1 cellular context compared by ENCODE assay signal in genomic region chr9:105257767-105258166, GRCh38.
TF ChIP-seq lines count a peak whose summit lies in the region.

No MANE protein-coding gene starts in this region.

TF ChIP-seq in GM23338, 12 proteins besides CTCF, POLR2A, EP300 and RAD21 (continued from another document):
- TF ChIP-seq, protein P1, sequence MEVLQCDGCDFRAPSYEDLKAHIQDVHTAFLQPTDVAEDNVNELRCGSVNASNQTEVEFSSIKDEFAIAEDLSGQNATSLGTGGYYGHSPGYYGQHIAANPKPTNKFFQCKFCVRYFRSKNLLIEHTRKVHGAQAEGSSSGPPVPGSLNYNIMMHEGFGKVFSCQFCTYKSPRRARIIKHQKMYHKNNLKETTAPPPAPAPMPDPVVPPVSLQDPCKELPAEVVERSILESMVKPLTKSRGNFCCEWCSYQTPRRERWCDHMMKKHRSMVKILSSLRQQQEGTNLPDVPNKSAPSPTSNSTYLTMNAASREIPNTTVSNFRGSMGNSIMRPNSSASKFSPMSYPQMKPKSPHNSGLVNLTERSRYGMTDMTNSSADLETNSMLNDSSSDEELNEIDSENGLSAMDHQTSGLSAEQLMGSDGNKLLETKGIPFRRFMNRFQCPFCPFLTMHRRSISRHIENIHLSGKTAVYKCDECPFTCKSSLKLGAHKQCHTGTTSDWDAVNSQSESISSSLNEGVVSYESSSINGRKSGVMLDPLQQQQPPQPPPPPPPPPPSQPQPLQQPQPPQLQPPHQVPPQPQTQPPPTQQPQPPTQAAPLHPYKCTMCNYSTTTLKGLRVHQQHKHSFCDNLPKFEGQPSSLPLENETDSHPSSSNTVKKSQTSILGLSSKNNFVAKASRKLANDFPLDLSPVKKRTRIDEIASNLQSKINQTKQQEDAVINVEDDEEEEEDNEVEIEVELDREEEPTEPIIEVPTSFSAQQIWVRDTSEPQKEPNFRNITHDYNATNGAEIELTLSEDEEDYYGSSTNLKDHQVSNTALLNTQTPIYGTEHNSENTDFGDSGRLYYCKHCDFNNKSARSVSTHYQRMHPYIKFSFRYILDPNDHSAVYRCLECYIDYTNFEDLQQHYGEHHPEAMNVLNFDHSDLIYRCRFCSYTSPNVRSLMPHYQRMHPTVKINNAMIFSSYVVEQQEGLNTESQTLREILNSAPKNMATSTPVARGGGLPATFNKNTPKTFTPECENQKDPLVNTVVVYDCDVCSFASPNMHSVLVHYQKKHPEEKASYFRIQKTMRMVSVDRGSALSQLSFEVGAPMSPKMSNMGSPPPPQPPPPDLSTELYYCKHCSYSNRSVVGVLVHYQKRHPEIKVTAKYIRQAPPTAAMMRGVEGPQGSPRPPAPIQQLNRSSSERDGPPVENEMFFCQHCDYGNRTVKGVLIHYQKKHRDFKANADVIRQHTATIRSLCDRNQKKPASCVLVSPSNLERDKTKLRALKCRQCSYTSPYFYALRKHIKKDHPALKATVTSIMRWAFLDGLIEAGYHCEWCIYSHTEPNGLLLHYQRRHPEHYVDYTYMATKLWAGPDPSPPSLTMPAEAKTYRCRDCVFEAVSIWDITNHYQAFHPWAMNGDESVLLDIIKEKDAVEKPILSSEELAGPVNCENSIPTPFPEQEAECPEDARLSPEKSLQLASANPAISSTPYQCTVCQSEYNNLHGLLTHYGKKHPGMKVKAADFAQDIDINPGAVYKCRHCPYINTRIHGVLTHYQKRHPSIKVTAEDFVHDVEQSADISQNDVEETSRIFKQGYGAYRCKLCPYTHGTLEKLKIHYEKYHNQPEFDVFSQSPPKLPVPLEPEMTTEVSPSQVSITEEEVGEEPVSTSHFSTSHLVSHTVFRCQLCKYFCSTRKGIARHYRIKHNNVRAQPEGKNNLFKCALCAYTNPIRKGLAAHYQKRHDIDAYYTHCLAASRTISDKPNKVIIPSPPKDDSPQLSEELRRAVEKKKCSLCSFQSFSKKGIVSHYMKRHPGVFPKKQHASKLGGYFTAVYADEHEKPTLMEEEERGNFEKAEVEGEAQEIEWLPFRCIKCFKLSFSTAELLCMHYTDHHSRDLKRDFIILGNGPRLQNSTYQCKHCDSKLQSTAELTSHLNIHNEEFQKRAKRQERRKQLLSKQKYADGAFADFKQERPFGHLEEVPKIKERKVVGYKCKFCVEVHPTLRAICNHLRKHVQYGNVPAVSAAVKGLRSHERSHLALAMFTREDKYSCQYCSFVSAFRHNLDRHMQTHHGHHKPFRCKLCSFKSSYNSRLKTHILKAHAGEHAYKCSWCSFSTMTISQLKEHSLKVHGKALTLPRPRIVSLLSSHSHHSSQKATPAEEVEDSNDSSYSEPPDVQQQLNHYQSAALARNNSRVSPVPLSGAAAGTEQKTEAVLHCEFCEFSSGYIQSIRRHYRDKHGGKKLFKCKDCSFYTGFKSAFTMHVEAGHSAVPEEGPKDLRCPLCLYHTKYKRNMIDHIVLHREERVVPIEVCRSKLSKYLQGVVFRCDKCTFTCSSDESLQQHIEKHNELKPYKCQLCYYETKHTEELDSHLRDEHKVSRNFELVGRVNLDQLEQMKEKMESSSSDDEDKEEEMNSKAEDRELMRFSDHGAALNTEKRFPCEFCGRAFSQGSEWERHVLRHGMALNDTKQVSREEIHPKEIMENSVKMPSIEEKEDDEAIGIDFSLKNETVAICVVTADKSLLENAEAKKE (CRISPR knock-in tag; IDR thresholded peaks at IDR 0.05), result no peak
- TF ChIP-seq JUNB (IDR thresholded peaks at IDR 0.05; ENCODE audit: unreplicated experiment) (no peak), EZH2 (IDR thresholded peaks at IDR 0.05; ENCODE audit: low read depth, unreplicated experiment) (no peak), POLR2AphosphoS5 (IDR thresholded peaks at IDR 0.05; ENCODE audit: low read depth) (no peak), NANOG (IDR thresholded peaks at IDR 0.05; ENCODE audit: borderline replicate concordance) (no peak), EZH2phosphoT487 (IDR thresholded peaks at IDR 0.05; ENCODE audit: unreplicated experiment) (no peak), STAT1 (IDR thresholded peaks at IDR 0.05; ENCODE audit: unreplicated experiment) (no peak)
- TF ChIP-seq, protein P2, sequence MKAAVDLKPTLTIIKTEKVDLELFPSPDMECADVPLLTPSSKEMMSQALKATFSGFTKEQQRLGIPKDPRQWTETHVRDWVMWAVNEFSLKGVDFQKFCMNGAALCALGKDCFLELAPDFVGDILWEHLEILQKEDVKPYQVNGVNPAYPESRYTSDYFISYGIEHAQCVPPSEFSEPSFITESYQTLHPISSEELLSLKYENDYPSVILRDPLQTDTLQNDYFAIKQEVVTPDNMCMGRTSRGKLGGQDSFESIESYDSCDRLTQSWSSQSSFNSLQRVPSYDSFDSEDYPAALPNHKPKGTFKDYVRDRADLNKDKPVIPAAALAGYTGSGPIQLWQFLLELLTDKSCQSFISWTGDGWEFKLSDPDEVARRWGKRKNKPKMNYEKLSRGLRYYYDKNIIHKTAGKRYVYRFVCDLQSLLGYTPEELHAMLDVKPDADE (IDR thresholded peaks at IDR 0.05), result no peak
